ENCODE assay signal across 19 cellular contexts in the genomic region with DNA sequence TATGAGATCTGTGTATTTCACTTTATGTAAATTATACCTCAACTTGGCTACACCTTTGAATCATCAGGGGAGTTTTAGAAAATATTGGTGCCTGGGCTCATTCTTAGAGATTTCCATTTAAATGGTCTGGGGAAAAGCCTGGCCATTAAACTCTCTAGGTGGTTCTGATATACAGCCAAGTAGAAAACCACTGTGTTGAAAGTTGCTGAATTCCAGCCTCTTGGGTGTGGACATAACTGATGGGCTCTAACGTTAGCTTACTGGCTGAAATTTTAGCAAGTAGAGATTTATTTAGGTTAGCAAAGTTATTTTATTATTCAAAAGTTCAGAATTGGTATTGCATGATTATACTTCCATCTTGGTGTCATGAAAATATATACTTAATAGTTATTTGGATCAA.
DNase-seq lines count a peak whose midpoint lies in the region; ATAC-seq and TF ChIP-seq lines count a peak whose summit lies in the region.
"Had no signal": no experiment of that assay in that cellular context is flagged by ENCODE, and none has a peak within 500 bp of the region (broad histone marks: within the 10 kb centered on the region; RNA-seq: fewer than 3 reads in every experiment).

No MANE protein-coding gene starts in this region.

- no peaks in the 10 kb centered on the region for H3K27me3 ChIP-seq in naive thymus-derived CD4-positive, alpha-beta T cell (ENCODE audit: control insufficient read depth in 2 of 2, insufficient read depth in 2 of 2, low read length in 2 of 2)
- H3K27me3 ChIP-seq: BLaER1 treated with 17β-estradiol and CSF1 and Interleukin-3, amounts not matched to agents 10 nM and 100 nM had no signal

- no peaks in the 10 kb centered on the region for H3K4me1 ChIP-seq in naive thymus-derived CD4-positive, alpha-beta T cell (ENCODE audit: control insufficient read depth in 2 of 2, insufficient read depth in 2 of 2, low read length in 2 of 2)
- H3K4me1 ChIP-seq: BLaER1 treated with 17β-estradiol and CSF1 and Interleukin-3, amounts not matched to agents 10 nM and 100 nM; Caco-2 had no signal

- no peaks in the 10 kb centered on the region for H3K9me3 ChIP-seq in naive thymus-derived CD4-positive, alpha-beta T cell (ENCODE audit: control insufficient read depth in 2 of 3, low read length in 3 of 3)
- H3K9me3 ChIP-seq: Caco-2 had no signal

- ATAC-seq in GM18502 (IDR thresholded peaks at IDR 0.05; ENCODE audit: poor library complexity, unreplicated experiment), result no peak
- ATAC-seq in naive thymus-derived CD4-positive, alpha-beta T cell, result no peak
- ATAC-seq: CD8-positive, alpha-beta T cell; GM12878 had no signal

- H3K4me1 Mint-ChIP-seq in naive thymus-derived CD4-positive, alpha-beta T cell, result no peaks in the 10 kb centered on the region
- H3K4me1 Mint-ChIP-seq: B cell had no signal

- H3K27me3 Mint-ChIP-seq in naive thymus-derived CD4-positive, alpha-beta T cell, result no peaks in the 10 kb centered on the region
- H3K27me3 Mint-ChIP-seq: B cell; CD4-positive, alpha-beta T cell had no signal

- H3K36me3 ChIP-seq in naive thymus-derived CD4-positive, alpha-beta T cell (ENCODE audit: control insufficient read depth in 2 of 3, insufficient read depth in 3 of 3, low read length in 3 of 3), result peaks cover 0 to 34% (median 5%) of the 10 kb centered on the region in 3 experiments

- CTCF ChIA-PET in naive thymus-derived CD4-positive, alpha-beta T cell (lab: Charles Lee), result no interaction called here
- CTCF ChIA-PET in RWPE1 (lab: Yijun Ruan, JAX), result no interaction called here

- intact Hi-C loops in naive thymus-derived CD4-positive, alpha-beta T cell (cut with micrococcal nuclease), result no loop called here

- POLR2A ChIA-PET in naive thymus-derived CD4-positive, alpha-beta T cell (lab: Charles Lee), result no interaction called here
- POLR2A ChIA-PET in RWPE1 (lab: Yijun Ruan, JAX; ENCODE audit: low non-redundant PET), result no interaction called here

- H3K9me3 Mint-ChIP-seq in naive thymus-derived CD4-positive, alpha-beta T cell, result peaks cover 0 to 8% (median 0%) of the 10 kb centered on the region in 11 donors
- H3K9me3 Mint-ChIP-seq: CD4-positive, alpha-beta T cell; CD8-positive, alpha-beta T cell had no signal

- H3K27ac ChIP-seq in naive thymus-derived CD4-positive, alpha-beta T cell (ENCODE audit: low read depth, low read length), result no peak overlapping the region
- H3K27ac ChIP-seq in RWPE1, result no peak overlapping the region
- H3K27ac ChIP-seq: BLaER1 treated with 17β-estradiol and CSF1 and Interleukin-3, amounts not matched to agents 10 nM and 100 nM; C4-2B had no signal

- peaks cover 4 to 55% (median 22%) of the 10 kb centered on the region in 5 donors for H3K36me3 Mint-ChIP-seq in naive thymus-derived CD4-positive, alpha-beta T cell

- TF ChIP-seq CTCF in choroid plexus epithelial cell (conservative IDR thresholded peaks at IDR 0.05; ENCODE audit: low read depth, low read length) (no peak), RWPE1 (conservative IDR thresholded peaks at IDR 0.05; ENCODE audit: low read depth) (no peak)

- H3K27ac Mint-ChIP-seq in naive thymus-derived CD4-positive, alpha-beta T cell, result no peak overlapping the region
- H3K27ac Mint-ChIP-seq: B cell; CD4-positive, alpha-beta T cell; CD8-positive, alpha-beta T cell had no signal

- no peak overlapping the region for H3K4me3 Mint-ChIP-seq in naive thymus-derived CD4-positive, alpha-beta T cell
- H3K4me3 Mint-ChIP-seq: B cell; CD4-positive, alpha-beta T cell; CD8-positive, alpha-beta T cell had no signal

- H3K4me3 ChIP-seq in choroid plexus epithelial cell (ENCODE audit: low read depth, low read length), result no peak overlapping the region
- no peak overlapping the region for H3K4me3 ChIP-seq in naive thymus-derived CD4-positive, alpha-beta T cell (ENCODE audit: low read length)
- H3K4me3 ChIP-seq: BLaER1 treated with 17β-estradiol and CSF1 and Interleukin-3, amounts not matched to agents 10 nM and 100 nM; GM12878 had no signal

- DNase-seq in AG20443 (ENCODE audit: low spot score) (peak; percentile 31), astrocyte of the hippocampus (ENCODE audit: low read depth, low spot score) (peak; percentile 52), choroid plexus epithelial cell (ENCODE audit: low read depth) (peak; percentile 35), RWPE1 (ENCODE audit: low spot score) (no peak)
- DNase-seq in naive thymus-derived CD4-positive, alpha-beta T cell, result no peak
- no peak for DNase-seq in activated CD8-positive, alpha-beta memory T cell treated with anti-CD3 and anti-CD28 coated beads for 24 hours
- DNase-seq: 8988T; AML-193; Caco-2; Calu3; CD4-positive, alpha-beta T cell; CD8-positive, alpha-beta T cell; DMS79 treated with DMSO at 0.1 percent for 48 hours; GF-D8 had no signal

Comparison
In these comparisons a context has a peak if more than half of its experiments do, and no peak if none do; other contexts are left out.
1. DNase-seq: peak in AG20443 (single experiment), astrocyte of the hippocampus (single experiment) and choroid plexus epithelial cell (single experiment); none in naive thymus-derived CD4-positive, alpha-beta T cell (0 of 9), RWPE1 (single experiment) and activated CD8-positive, alpha-beta memory T cell treated with anti-CD3 and anti-CD28 coated beads for 24 hours (single experiment).